1 cellular context compared by ENCODE assay signal in the genomic region with DNA sequence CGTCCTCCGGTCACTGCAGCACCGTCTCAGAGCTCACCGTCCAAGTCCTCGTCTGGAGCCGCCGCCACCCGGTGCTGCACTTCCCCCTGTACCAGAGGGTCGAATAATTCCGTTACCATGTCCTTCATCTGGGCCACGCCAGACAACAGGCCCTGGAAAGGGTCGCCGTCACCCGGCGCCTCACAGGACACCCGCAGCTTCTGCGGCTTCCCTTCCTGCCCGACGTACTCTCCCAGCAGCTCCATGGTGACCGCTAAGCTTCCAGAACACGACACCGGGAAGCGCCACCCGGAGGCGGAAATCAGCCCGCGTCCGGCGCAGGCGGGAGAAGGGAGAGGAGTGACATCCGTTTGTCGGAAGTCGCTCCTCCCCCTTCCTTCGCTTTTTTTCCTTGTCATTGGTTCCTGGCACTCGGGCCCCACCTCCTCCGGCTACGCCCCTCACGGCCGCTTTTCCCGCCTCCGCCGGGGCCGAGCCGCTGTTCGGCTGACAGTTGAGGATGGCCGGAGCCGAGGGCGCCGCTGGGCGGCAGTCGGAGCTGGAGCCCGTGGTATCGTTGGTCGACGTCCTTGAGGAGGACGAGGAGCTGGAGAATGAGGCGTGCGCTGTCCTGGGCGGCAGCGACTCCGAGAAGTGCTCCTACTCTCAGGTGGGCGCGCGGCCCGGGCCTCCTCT.
TF ChIP-seq lines count a peak whose summit lies in the region.

A gene with protein sequence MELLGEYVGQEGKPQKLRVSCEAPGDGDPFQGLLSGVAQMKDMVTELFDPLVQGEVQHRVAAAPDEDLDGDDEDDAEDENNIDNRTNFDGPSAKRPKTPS (minus strand): TSS at position 273 of the 675 bp plus-strand sequence. CDS start 28 bp downstream, at position 245.
A gene with protein sequence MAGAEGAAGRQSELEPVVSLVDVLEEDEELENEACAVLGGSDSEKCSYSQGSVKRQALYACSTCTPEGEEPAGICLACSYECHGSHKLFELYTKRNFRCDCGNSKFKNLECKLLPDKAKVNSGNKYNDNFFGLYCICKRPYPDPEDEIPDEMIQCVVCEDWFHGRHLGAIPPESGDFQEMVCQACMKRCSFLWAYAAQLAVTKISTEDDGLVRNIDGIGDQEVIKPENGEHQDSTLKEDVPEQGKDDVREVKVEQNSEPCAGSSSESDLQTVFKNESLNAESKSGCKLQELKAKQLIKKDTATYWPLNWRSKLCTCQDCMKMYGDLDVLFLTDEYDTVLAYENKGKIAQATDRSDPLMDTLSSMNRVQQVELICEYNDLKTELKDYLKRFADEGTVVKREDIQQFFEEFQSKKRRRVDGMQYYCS (plus strand): TSS at position 464 of the 675 bp plus-strand sequence. CDS start 36 bp downstream, at position 500.

TF ChIP-seq in K562, 482 proteins besides CTCF, POLR2A, EP300 and RAD21 (continued from another document and continues in another):
- TF ChIP-seq, protein P1, sequence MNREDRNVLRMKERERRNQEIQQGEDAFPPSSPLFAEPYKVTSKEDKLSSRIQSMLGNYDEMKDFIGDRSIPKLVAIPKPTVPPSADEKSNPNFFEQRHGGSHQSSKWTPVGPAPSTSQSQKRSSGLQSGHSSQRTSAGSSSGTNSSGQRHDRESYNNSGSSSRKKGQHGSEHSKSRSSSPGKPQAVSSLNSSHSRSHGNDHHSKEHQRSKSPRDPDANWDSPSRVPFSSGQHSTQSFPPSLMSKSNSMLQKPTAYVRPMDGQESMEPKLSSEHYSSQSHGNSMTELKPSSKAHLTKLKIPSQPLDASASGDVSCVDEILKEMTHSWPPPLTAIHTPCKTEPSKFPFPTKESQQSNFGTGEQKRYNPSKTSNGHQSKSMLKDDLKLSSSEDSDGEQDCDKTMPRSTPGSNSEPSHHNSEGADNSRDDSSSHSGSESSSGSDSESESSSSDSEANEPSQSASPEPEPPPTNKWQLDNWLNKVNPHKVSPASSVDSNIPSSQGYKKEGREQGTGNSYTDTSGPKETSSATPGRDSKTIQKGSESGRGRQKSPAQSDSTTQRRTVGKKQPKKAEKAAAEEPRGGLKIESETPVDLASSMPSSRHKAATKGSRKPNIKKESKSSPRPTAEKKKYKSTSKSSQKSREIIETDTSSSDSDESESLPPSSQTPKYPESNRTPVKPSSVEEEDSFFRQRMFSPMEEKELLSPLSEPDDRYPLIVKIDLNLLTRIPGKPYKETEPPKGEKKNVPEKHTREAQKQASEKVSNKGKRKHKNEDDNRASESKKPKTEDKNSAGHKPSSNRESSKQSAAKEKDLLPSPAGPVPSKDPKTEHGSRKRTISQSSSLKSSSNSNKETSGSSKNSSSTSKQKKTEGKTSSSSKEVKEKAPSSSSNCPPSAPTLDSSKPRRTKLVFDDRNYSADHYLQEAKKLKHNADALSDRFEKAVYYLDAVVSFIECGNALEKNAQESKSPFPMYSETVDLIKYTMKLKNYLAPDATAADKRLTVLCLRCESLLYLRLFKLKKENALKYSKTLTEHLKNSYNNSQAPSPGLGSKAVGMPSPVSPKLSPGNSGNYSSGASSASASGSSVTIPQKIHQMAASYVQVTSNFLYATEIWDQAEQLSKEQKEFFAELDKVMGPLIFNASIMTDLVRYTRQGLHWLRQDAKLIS (CRISPR knock-in tag; IDR thresholded peaks at IDR 0.05): 0 out of 2 replicates have a peak, but pooled peaks have one; percentile 4
- TF ChIP-seq, protein P2, sequence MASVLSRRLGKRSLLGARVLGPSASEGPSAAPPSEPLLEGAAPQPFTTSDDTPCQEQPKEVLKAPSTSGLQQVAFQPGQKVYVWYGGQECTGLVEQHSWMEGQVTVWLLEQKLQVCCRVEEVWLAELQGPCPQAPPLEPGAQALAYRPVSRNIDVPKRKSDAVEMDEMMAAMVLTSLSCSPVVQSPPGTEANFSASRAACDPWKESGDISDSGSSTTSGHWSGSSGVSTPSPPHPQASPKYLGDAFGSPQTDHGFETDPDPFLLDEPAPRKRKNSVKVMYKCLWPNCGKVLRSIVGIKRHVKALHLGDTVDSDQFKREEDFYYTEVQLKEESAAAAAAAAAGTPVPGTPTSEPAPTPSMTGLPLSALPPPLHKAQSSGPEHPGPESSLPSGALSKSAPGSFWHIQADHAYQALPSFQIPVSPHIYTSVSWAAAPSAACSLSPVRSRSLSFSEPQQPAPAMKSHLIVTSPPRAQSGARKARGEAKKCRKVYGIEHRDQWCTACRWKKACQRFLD (CRISPR knock-in tag; IDR thresholded peaks at IDR 0.05): no peak
- TF ChIP-seq TAF7 (tag; IDR thresholded peaks at IDR 0.05): no peak
- peak; percentile 84 for TF ChIP-seq ELF1 (tag; IDR thresholded peaks at IDR 0.05)
- TF ChIP-seq, protein P3, sequence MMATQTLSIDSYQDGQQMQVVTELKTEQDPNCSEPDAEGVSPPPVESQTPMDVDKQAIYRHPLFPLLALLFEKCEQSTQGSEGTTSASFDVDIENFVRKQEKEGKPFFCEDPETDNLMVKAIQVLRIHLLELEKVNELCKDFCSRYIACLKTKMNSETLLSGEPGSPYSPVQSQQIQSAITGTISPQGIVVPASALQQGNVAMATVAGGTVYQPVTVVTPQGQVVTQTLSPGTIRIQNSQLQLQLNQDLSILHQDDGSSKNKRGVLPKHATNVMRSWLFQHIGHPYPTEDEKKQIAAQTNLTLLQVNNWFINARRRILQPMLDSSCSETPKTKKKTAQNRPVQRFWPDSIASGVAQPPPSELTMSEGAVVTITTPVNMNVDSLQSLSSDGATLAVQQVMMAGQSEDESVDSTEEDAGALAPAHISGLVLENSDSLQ (IDR thresholded peaks at IDR 0.05): peak; percentile 92
- TF ChIP-seq, protein P4, sequence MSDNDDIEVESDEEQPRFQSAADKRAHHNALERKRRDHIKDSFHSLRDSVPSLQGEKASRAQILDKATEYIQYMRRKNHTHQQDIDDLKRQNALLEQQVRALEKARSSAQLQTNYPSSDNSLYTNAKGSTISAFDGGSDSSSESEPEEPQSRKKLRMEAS (CRISPR knock-in tag; IDR thresholded peaks at IDR 0.05): peak; percentile 67
- TF ChIP-seq, protein P5, sequence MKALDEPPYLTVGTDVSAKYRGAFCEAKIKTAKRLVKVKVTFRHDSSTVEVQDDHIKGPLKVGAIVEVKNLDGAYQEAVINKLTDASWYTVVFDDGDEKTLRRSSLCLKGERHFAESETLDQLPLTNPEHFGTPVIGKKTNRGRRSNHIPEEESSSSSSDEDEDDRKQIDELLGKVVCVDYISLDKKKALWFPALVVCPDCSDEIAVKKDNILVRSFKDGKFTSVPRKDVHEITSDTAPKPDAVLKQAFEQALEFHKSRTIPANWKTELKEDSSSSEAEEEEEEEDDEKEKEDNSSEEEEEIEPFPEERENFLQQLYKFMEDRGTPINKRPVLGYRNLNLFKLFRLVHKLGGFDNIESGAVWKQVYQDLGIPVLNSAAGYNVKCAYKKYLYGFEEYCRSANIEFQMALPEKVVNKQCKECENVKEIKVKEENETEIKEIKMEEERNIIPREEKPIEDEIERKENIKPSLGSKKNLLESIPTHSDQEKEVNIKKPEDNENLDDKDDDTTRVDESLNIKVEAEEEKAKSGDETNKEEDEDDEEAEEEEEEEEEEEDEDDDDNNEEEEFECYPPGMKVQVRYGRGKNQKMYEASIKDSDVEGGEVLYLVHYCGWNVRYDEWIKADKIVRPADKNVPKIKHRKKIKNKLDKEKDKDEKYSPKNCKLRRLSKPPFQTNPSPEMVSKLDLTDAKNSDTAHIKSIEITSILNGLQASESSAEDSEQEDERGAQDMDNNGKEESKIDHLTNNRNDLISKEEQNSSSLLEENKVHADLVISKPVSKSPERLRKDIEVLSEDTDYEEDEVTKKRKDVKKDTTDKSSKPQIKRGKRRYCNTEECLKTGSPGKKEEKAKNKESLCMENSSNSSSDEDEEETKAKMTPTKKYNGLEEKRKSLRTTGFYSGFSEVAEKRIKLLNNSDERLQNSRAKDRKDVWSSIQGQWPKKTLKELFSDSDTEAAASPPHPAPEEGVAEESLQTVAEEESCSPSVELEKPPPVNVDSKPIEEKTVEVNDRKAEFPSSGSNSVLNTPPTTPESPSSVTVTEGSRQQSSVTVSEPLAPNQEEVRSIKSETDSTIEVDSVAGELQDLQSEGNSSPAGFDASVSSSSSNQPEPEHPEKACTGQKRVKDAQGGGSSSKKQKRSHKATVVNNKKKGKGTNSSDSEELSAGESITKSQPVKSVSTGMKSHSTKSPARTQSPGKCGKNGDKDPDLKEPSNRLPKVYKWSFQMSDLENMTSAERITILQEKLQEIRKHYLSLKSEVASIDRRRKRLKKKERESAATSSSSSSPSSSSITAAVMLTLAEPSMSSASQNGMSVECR (CRISPR knock-in tag; IDR thresholded peaks at IDR 0.05): peak; percentile 91; the same call in 1 of the 2 replicates
- TF ChIP-seq ZBTB7A (IDR thresholded peaks at IDR 0.05; ENCODE audit: borderline replicate concordance, control insufficient read depth, low read depth, low read length): no peak
- TF ChIP-seq, protein P6, sequence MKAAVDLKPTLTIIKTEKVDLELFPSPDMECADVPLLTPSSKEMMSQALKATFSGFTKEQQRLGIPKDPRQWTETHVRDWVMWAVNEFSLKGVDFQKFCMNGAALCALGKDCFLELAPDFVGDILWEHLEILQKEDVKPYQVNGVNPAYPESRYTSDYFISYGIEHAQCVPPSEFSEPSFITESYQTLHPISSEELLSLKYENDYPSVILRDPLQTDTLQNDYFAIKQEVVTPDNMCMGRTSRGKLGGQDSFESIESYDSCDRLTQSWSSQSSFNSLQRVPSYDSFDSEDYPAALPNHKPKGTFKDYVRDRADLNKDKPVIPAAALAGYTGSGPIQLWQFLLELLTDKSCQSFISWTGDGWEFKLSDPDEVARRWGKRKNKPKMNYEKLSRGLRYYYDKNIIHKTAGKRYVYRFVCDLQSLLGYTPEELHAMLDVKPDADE (conservative IDR thresholded peaks at IDR 0.05; ENCODE audit: control insufficient read depth, low read depth, low read length): peak; percentile 65; the same call in 1 of the 2 replicates
- peak in 1 of 2 experiments; percentile 36; a peak in 2 of 4 replicates for TF ChIP-seq SRF (CRISPR knock-in tag; IDR thresholded peaks at IDR 0.05)
- TF ChIP-seq, protein P7, sequence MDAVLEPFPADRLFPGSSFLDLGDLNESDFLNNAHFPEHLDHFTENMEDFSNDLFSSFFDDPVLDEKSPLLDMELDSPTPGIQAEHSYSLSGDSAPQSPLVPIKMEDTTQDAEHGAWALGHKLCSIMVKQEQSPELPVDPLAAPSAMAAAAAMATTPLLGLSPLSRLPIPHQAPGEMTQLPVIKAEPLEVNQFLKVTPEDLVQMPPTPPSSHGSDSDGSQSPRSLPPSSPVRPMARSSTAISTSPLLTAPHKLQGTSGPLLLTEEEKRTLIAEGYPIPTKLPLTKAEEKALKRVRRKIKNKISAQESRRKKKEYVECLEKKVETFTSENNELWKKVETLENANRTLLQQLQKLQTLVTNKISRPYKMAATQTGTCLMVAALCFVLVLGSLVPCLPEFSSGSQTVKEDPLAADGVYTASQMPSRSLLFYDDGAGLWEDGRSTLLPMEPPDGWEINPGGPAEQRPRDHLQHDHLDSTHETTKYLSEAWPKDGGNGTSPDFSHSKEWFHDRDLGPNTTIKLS (IDR thresholded peaks at IDR 0.05; ENCODE audit: borderline replicate concordance, low read depth): no peak
- no peak for TF ChIP-seq NCOR1 (IDR thresholded peaks at IDR 0.05)
- TF ChIP-seq, protein P8, sequence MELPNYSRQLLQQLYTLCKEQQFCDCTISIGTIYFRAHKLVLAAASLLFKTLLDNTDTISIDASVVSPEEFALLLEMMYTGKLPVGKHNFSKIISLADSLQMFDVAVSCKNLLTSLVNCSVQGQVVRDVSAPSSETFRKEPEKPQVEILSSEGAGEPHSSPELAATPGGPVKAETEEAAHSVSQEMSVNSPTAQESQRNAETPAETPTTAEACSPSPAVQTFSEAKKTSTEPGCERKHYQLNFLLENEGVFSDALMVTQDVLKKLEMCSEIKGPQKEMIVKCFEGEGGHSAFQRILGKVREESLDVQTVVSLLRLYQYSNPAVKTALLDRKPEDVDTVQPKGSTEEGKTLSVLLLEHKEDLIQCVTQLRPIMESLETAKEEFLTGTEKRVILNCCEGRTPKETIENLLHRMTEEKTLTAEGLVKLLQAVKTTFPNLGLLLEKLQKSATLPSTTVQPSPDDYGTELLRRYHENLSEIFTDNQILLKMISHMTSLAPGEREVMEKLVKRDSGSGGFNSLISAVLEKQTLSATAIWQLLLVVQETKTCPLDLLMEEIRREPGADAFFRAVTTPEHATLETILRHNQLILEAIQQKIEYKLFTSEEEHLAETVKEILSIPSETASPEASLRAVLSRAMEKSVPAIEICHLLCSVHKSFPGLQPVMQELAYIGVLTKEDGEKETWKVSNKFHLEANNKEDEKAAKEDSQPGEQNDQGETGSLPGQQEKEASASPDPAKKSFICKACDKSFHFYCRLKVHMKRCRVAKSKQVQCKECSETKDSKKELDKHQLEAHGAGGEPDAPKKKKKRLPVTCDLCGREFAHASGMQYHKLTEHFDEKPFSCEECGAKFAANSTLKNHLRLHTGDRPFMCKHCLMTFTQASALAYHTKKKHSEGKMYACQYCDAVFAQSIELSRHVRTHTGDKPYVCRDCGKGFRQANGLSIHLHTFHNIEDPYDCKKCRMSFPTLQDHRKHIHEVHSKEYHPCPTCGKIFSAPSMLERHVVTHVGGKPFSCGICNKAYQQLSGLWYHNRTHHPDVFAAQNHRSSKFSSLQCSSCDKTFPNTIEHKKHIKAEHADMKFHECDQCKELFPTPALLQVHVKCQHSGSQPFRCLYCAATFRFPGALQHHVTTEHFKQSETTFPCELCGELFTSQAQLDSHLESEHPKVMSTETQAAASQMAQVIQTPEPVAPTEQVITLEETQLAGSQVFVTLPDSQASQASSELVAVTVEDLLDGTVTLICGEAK (IDR thresholded peaks at IDR 0.05): peak; percentile 93
- TF ChIP-seq, protein P8 (CRISPR knock-in tag; IDR thresholded peaks at IDR 0.05): no peak
- no peak for TF ChIP-seq MYBL2 (IDR thresholded peaks at IDR 0.05; ENCODE audit: low read depth)
- no peak for TF ChIP-seq MYBL2 (CRISPR knock-in tag; IDR thresholded peaks at IDR 0.05; ENCODE audit: borderline replicate concordance)
- no peak for TF ChIP-seq NR2C2 (CRISPR knock-in tag; IDR thresholded peaks at IDR 0.05)
- TF ChIP-seq NR2C2 (tag; IDR thresholded peaks at IDR 0.05): peak; percentile 89
- peak; percentile 95 for TF ChIP-seq GABPA (tag; conservative IDR thresholded peaks at IDR 0.05; ENCODE audit: low read depth)
- peak; percentile 82 for TF ChIP-seq SUPT5H (IDR thresholded peaks at IDR 0.05)
- peak in 1 of 2 experiments; percentile 57; a peak in 1 of 4 replicates for TF ChIP-seq KDM4B (IDR thresholded peaks at IDR 0.05; ENCODE audit: borderline replicate concordance in 2 of 2, low read depth in 1 of 2)
